ENCODE assay signal across 8 cellular contexts in the genomic region with DNA sequence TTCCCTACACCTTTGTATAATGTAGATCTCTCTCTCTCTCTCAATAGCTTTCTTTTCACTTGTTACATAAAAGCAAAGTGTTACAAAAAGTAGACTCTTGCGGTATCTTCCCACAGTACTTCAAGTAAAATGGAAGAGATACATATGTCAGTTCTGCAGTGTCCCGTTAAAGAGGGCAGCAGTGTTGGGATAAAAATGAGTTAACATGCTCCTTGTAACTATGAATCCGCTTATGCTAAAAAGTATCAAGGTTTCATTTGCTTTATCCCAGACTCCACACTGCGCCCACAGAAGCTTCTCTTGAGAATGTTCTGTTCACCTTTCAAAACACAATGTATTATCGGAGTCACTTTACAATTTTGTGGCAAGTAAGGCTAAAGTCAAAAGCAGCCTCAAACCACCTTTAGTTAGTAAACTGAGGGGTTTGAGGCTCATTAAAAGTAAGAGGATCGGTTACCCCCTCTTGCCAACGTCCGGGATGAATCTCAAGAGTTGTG. TPM values are rescaled to one million over a fixed set of nuclear protein-coding genes. Genes with fewer than 3 reads are reported as not detected.
DNase-seq lines count a peak whose midpoint lies in the region; ATAC-seq and TF ChIP-seq lines count a peak whose summit lies in the region.

No MANE protein-coding gene starts in this region.

- no peaks in the 10 kb centered on the region for H4K20me1 ChIP-seq in OCI-LY1 (ENCODE audit: insufficient read depth, low read length)

- H3K36me3 Mint-ChIP-seq in CD8-positive, alpha-beta T cell, result peaks cover 11% of the 10 kb centered on the region

- ATAC-seq in CD8-positive, alpha-beta T cell, result no peak
- ATAC-seq in GM21723 (IDR thresholded peaks at IDR 0.05; ENCODE audit: unreplicated experiment), result peak; percentile 8

- H3K9me2 ChIP-seq in OCI-LY1 (ENCODE audit: low read depth, low read length), result no peaks in the 10 kb centered on the region

- H3K27ac Mint-ChIP-seq in CD8-positive, alpha-beta T cell, result peak overlapping the region; percentile 93

- TF ChIP-seq CTCF in CD8-positive, alpha-beta T cell (IDR thresholded peaks at IDR 0.05), result no peak
- no peak for TF ChIP-seq CTCF in OCI-LY1 (IDR thresholded peaks at IDR 0.05; ENCODE audit: low read length)

- no peaks in the 10 kb centered on the region for H3K27me3 ChIP-seq in CD8-positive, alpha-beta T cell (ENCODE audit: insufficient read depth, low read length)
- H3K27me3 ChIP-seq in OCI-LY1 (ENCODE audit: insufficient read depth, low read length), result no peaks in the 10 kb centered on the region
- no peaks in the 10 kb centered on the region for H3K27me3 ChIP-seq in duodenal mucosa (ENCODE audit: control insufficient read depth in 1 of 2, insufficient read depth in 2 of 2, low read length in 2 of 2)
- no peaks in the 10 kb centered on the region for H3K27me3 ChIP-seq in muscle layer of duodenum (ENCODE audit: low read depth, low read length)

- H3K9me3 Mint-ChIP-seq in CD8-positive, alpha-beta T cell, result no peaks in the 10 kb centered on the region

- H3K9ac ChIP-seq in OCI-LY1 (ENCODE audit: low read length) (peak overlapping the region; percentile 76), duodenal mucosa (ENCODE audit: low read depth in 1 of 2, low read length in 2 of 2) (peak overlapping the region; percentile 83 to 86)

- H3F3A ChIP-seq in OCI-LY1 (ENCODE audit: insufficient read depth, low read length), result no peaks in the 10 kb centered on the region

- H3K4me3 Mint-ChIP-seq in CD8-positive, alpha-beta T cell, result peak overlapping the region; percentile 96

- H3K36me3 ChIP-seq in CD8-positive, alpha-beta T cell (ENCODE audit: insufficient read depth, low read length), result no peaks in the 10 kb centered on the region
- H3K36me3 ChIP-seq in OCI-LY1 (ENCODE audit: insufficient read depth, low read length) (peaks cover 4% of the 10 kb centered on the region; the same call in 1 of the 2 replicates), duodenal mucosa (ENCODE audit: control insufficient read depth in 1 of 2, insufficient read depth in 2 of 2, low read length in 2 of 2) (no peaks in the 10 kb centered on the region), muscle layer of duodenum (ENCODE audit: control insufficient read depth in 1 of 2, insufficient read depth in 2 of 2, low read length in 2 of 2) (no peaks in the 10 kb centered on the region)

- CTCF ChIA-PET in CD8-positive, alpha-beta T cell (lab: Charles Lee), result no interaction called here

- peak overlapping the region; percentile 93 for H3K4me2 ChIP-seq in OCI-LY1 (ENCODE audit: low read length)

- H3K27ac ChIP-seq in CD8-positive, alpha-beta T cell (ENCODE audit: low read depth, low read length), result peak overlapping the region; percentile 84
- H3K27ac ChIP-seq in OCI-LY1 (ENCODE audit: low read depth, low read length, poor library complexity, severe bottlenecking) (peak overlapping the region; percentile 78), duodenal mucosa (ENCODE audit: low read depth, low read length) (peak overlapping the region; percentile 92), muscle layer of duodenum (ENCODE audit: low read length) (peak overlapping the region; percentile 72)

- no peaks in the 10 kb centered on the region for H3K27me3 Mint-ChIP-seq in CD8-positive, alpha-beta T cell (ENCODE audit: low read depth)

- peaks cover 23% of the 10 kb centered on the region for H3K4me1 ChIP-seq in CD8-positive, alpha-beta T cell (ENCODE audit: insufficient read depth, low read length)
- peaks cover 20% of the 10 kb centered on the region for H3K4me1 ChIP-seq in OCI-LY1 (ENCODE audit: insufficient read depth, low read length, severe bottlenecking)
- peaks cover 4 to 8% of the 10 kb centered on the region in 2 donors for H3K4me1 ChIP-seq in duodenal mucosa (ENCODE audit: control insufficient read depth in 1 of 2, insufficient read depth in 2 of 2, low read length in 2 of 2)
- H3K4me1 ChIP-seq in muscle layer of duodenum (ENCODE audit: control insufficient read depth in 1 of 2, insufficient read depth in 2 of 2, low read length in 2 of 2), result peaks cover 0 to 9% of the 10 kb centered on the region in 2 donors

- no peak for DNase-seq in CD8-positive, alpha-beta T cell
- DNase-seq in germinal center (ENCODE audit: low spot score) (no peak), SKM-1 (lab: John Stamatoyannopoulos, UW; ENCODE audit: unreplicated experiment) (no peak), ecto neural progenitor cell (ENCODE audit: low spot score) (no peak)

- no peak overlapping the region for H2AFZ ChIP-seq in OCI-LY1 (ENCODE audit: low read length)

- H3K4me1 Mint-ChIP-seq in CD8-positive, alpha-beta T cell (ENCODE audit: low read depth), result peaks cover 42% of the 10 kb centered on the region

- H3K4me3 ChIP-seq in CD8-positive, alpha-beta T cell (ENCODE audit: low read depth, low read length), result peak overlapping the region; percentile 64
- H3K4me3 ChIP-seq in OCI-LY1 (ENCODE audit: low read depth, low read length, poor library complexity, severe bottlenecking), result peak overlapping the region; percentile 81
- H3K4me3 ChIP-seq in duodenal mucosa (ENCODE audit: low read depth in 1 of 2, low read length in 2 of 2), result peak overlapping the region; percentile 84 to 94
- H3K4me3 ChIP-seq in muscle layer of duodenum (ENCODE audit: low read depth in 1 of 2, low read length in 2 of 2), result peak overlapping the region; percentile 77 to 89

- peaks cover 46% of the 10 kb centered on the region for H3K79me2 ChIP-seq in OCI-LY1 (ENCODE audit: insufficient read depth, low read length)

- no peaks in the 10 kb centered on the region for H3K9me3 ChIP-seq in CD8-positive, alpha-beta T cell (ENCODE audit: low read length)
- no peaks in the 10 kb centered on the region for H3K9me3 ChIP-seq in OCI-LY1 (ENCODE audit: low read length)
- no peaks in the 10 kb centered on the region for H3K9me3 ChIP-seq in duodenal mucosa (ENCODE audit: control insufficient read depth in 1 of 2, low read length in 2 of 2)
- no peaks in the 10 kb centered on the region for H3K9me3 ChIP-seq in muscle layer of duodenum (ENCODE audit: control insufficient read depth in 1 of 2, low read length in 2 of 2)

- intact Hi-C loops in CD8-positive, alpha-beta T cell (cut with DNase I, micrococcal nuclease), result loop anchor here (1.0 to 5.0 kb wide), 6 partner anchors 61 to 722 kb away; a partner anchor contains a TSS

- POLR2A ChIA-PET in CD8-positive, alpha-beta T cell (lab: Charles Lee), result interaction anchor here (1.3 kb wide), 1 partner anchor 13 kb away, joined by 6 read pairs; no protein-coding TSS in a partner anchor

RNA-seq across cellular contexts. Expression of a gene that starts 0.8 kb away (rescaled TPM):
- 10 to 100 TPM; 57.6 to 59.8 TPM for total RNA-seq in CD8-positive, alpha-beta T cell
